8 cellular contexts compared by ENCODE assay signal in the genomic region with DNA sequence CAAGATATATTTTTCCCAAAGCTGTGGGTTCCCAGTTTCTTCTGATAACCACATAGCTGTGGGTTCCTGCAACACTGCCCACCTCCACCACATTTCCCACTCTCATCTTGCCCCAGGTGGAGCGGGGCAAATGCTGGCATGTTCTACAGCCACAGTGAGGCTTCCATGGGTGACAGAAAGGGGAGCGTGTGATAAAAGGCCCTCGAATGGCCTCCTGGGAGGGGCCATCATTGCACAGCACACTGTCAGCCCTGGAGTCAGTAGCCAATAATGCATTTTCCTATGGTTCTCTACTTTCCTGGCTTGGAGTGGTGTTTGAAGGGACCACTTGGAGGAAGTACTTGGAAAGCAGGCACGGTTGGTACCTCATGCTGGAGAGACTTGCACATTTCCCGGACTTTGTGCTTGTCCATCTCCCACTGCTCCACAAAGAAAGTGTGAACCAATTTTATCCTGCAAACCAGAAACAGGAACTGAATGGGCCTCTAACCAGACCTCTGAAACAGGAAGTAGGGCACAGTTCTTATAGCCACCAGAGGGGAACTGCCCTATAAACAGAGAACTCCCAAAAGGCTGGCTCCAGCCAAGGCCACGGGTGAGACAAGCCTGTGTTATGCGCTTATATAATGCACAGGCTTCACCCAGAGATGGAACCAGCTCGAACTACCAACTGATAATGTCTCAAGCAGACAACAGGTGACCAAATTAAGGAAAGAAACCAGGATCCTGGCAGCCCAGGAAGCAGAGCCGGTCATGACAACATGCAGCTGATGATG. TPM values are rescaled to one million over a fixed set of nuclear protein-coding genes. Genes with fewer than 3 reads are reported as not detected.
DNase-seq lines count a peak whose midpoint lies in the region; ATAC-seq and TF ChIP-seq lines count a peak whose summit lies in the region.

No MANE protein-coding gene starts in this region.

- H3K27ac Mint-ChIP-seq in CD4-positive, alpha-beta T cell = peak overlapping the region; percentile 67
- H3K27ac Mint-ChIP-seq in activated T-helper 17 cell treated with anti-CD3 and anti-CD28 coated beads, Interleukin-2, amount 50 U/mL, for 72 hours = peak overlapping the region; percentile 91
- H3K27ac Mint-ChIP-seq in neural progenitor cell = no peak overlapping the region

- H3K27me3 ChIP-seq in CD4-positive, alpha-beta T cell (ENCODE audit: control insufficient read depth, insufficient read depth, low read length) = no peaks in the 10 kb centered on the region
- H3K27me3 ChIP-seq in neural progenitor cell = peaks cover 1% of the 10 kb centered on the region

- H3F3A ChIP-seq in neural progenitor cell (ENCODE audit: low read depth) = no peaks in the 10 kb centered on the region

- no peak overlapping the region for H3K4me2 ChIP-seq in neural progenitor cell

- H3K9ac ChIP-seq in neural progenitor cell = no peak overlapping the region

- CTCF ChIA-PET in CD4-positive, alpha-beta T cell (lab: Charles Lee) = interaction anchor here (4.3 kb wide), 1 partner anchor 9 kb away, joined by 32 read pairs; the partner anchor contains the start of gene MAP3K5

- intact Hi-C loops in CD4-positive, alpha-beta T cell (cut with DNase I, micrococcal nuclease) = no loop called here
- intact Hi-C loops in posterior vena cava (cut with DNase I) = no loop called here

- no peak overlapping the region for H3K27ac ChIP-seq in CD4-positive, alpha-beta T cell (ENCODE audit: low read depth, low read length)
- no peak overlapping the region for H3K27ac ChIP-seq in neural progenitor cell

- no peak for DNase-seq in CD4-positive, alpha-beta T cell
- DNase-seq in neural progenitor cell (ENCODE audit: low spot score) (no peak), posterior vena cava (ENCODE audit: low spot score) (no peak), NCI-H1105 treated with DMSO at 0.1 percent for 48 hours (lab: John Stamatoyannopoulos, UW) (no peak), NCI-H146 (lab: John Stamatoyannopoulos, UW) (no peak)

- H3K36me3 Mint-ChIP-seq in CD4-positive, alpha-beta T cell (ENCODE audit: low read depth) = peaks cover 9% of the 10 kb centered on the region
- H3K36me3 Mint-ChIP-seq in activated T-helper 17 cell treated with anti-CD3 and anti-CD28 coated beads, Interleukin-2, amount 50 U/mL, for 72 hours (ENCODE audit: low read depth) = peaks cover 30% of the 10 kb centered on the region
- no peaks in the 10 kb centered on the region for H3K36me3 Mint-ChIP-seq in neural progenitor cell

- H3K4me3 ChIP-seq in neural progenitor cell = no peak overlapping the region

- peaks cover 70% of the 10 kb centered on the region for H3K4me1 Mint-ChIP-seq in CD4-positive, alpha-beta T cell (ENCODE audit: low read depth)
- H3K4me1 Mint-ChIP-seq in activated T-helper 17 cell treated with anti-CD3 and anti-CD28 coated beads, Interleukin-2, amount 50 U/mL, for 72 hours = peaks cover 51% of the 10 kb centered on the region
- H3K4me1 Mint-ChIP-seq in neural progenitor cell = peaks cover 2% of the 10 kb centered on the region

- H2AFZ ChIP-seq in neural progenitor cell (replicated peaks) = peak overlapping the region; percentile 34

- H3K79me2 ChIP-seq in neural progenitor cell (ENCODE audit: low read depth) = no peaks in the 10 kb centered on the region

- no peaks in the 10 kb centered on the region for H3K9me3 Mint-ChIP-seq in CD4-positive, alpha-beta T cell
- H3K9me3 Mint-ChIP-seq in activated T-helper 17 cell treated with anti-CD3 and anti-CD28 coated beads, Interleukin-2, amount 50 U/mL, for 72 hours = no peaks in the 10 kb centered on the region
- H3K9me3 Mint-ChIP-seq in neural progenitor cell = no peaks in the 10 kb centered on the region

- H3K4me3 Mint-ChIP-seq in CD4-positive, alpha-beta T cell = peak overlapping the region; percentile 72
- H3K4me3 Mint-ChIP-seq in activated T-helper 17 cell treated with anti-CD3 and anti-CD28 coated beads, Interleukin-2, amount 50 U/mL, for 72 hours = peak overlapping the region; percentile 97
- no peak overlapping the region for H3K4me3 Mint-ChIP-seq in neural progenitor cell

- H3K36me3 ChIP-seq in neural progenitor cell = no peaks in the 10 kb centered on the region

- no peaks in the 10 kb centered on the region for H4K20me1 ChIP-seq in neural progenitor cell (ENCODE audit: low read depth)

- H3K4me1 ChIP-seq in neural progenitor cell = no peaks in the 10 kb centered on the region

- H3K27me3 Mint-ChIP-seq in CD4-positive, alpha-beta T cell = no peaks in the 10 kb centered on the region
- H3K27me3 Mint-ChIP-seq in activated T-helper 17 cell treated with anti-CD3 and anti-CD28 coated beads, Interleukin-2, amount 50 U/mL, for 72 hours = no peaks in the 10 kb centered on the region
- H3K27me3 Mint-ChIP-seq in neural progenitor cell (ENCODE audit: insufficient read depth, low read depth) = no peaks in the 10 kb centered on the region

- no peak for TF ChIP-seq CTCF in CD4-positive, alpha-beta T cell (IDR thresholded peaks at IDR 0.05)
- TF ChIP-seq CTCF in neural progenitor cell (IDR thresholded peaks at IDR 0.05) = no peak

- ATAC-seq in CD4-positive, alpha-beta T cell (ENCODE audit: poor library complexity) = peak; percentile 28
- peak; percentile 68 for ATAC-seq in GM19395 (IDR thresholded peaks at IDR 0.05; ENCODE audit: unreplicated experiment)
- ATAC-seq in HG03432 (IDR thresholded peaks at IDR 0.05; ENCODE audit: unreplicated experiment) = peak; percentile 72
- no peak for ATAC-seq in activated T-helper 17 cell treated with anti-CD3 and anti-CD28 coated beads, Interleukin-2, amount 50 U/mL, for 72 hours (replicated peaks)

- POLR2A ChIA-PET in CD4-positive, alpha-beta T cell (lab: Charles Lee) = interaction anchor here (1.0 to 2.0 kb wide), 3 partner anchors 9 to 12 kb away, joined by 5 to 9 read pairs (median 6); partner anchors contain the start of gene MAP3K5

- no peaks in the 10 kb centered on the region for H3K9me3 ChIP-seq in CD4-positive, alpha-beta T cell (ENCODE audit: control insufficient read depth, low read length)
- no peaks in the 10 kb centered on the region for H3K9me3 ChIP-seq in neural progenitor cell (ENCODE audit: low read depth)

RNA-seq across cellular contexts. Expression of gene MAP3K5, which starts 8.6 kb away (rescaled TPM):
- total RNA-seq in CD4-positive, alpha-beta T cell = 10 to 100 TPM; 12.9 to 14.1 TPM
- total RNA-seq in activated T-helper 17 cell treated with anti-CD3 and anti-CD28 coated beads, Interleukin-2, amount 50 U/mL, for 72 hours = 10 to 100 TPM; 13.8 to 20.1 TPM
- total RNA-seq in neural progenitor cell (ENCODE audit: low replicate concordance) (0.02 and 0.28 TPM in 2 replicates), posterior vena cava (10 to 100 TPM; 15.0 to 16.4 TPM)

RNA-seq across cellular contexts. Expression of gene PEX7, which starts 38.7 kb away (rescaled TPM):
- 1 to 10 TPM; 2.0 to 3.4 TPM for total RNA-seq in CD4-positive, alpha-beta T cell
- total RNA-seq in activated T-helper 17 cell treated with anti-CD3 and anti-CD28 coated beads, Interleukin-2, amount 50 U/mL, for 72 hours = 1 to 10 TPM; 3.4 to 5.7 TPM
- total RNA-seq in neural progenitor cell (ENCODE audit: low replicate concordance) (16.7 and 16.9 TPM in 2 replicates), posterior vena cava (1 to 10 TPM; 4.4 to 4.7 TPM)

Comparison
In these comparisons a context has a peak if more than half of its experiments do, and no peak if none do; other contexts are left out.
1. RNA of gene MAP3K5, which starts 8.6 kb away (total RNA-seq): 13.8 to 20.1 TPM in activated T-helper 17 cell treated with anti-CD3 and anti-CD28 coated beads, Interleukin-2, amount 50 U/mL, for 72 hours, 15.0 to 16.4 TPM in posterior vena cava and 12.9 to 14.1 TPM in CD4-positive, alpha-beta T cell; 0.02 to 0.28 TPM in neural progenitor cell; every median in the first group is over 10 times any median in the second.